Comparison of ENCODE assay signal across 25 cellular contexts in genomic region chr12:108123382-108123781, GRCh38. TPM values are rescaled to one million over a fixed set of nuclear protein-coding genes. Genes with fewer than 3 reads are reported as not detected.
"Had no signal": no experiment of that assay in that cellular context is flagged by ENCODE, and none has a peak within 500 bp of the region (broad histone marks: within the 10 kb centered on the region; RNA-seq: fewer than 3 reads in every experiment).

No MANE protein-coding gene starts in this region.

- H3K36me3 ChIP-seq: MG63 had no signal

- H3K27ac ChIP-seq: HL-60, RWPE1 had no signal

- H3K9me3 ChIP-seq: MG63, SK-N-SH had no signal

- H3K4me3 ChIP-seq: MG63 had no signal

- ATAC-seq: Panc1, PC-3 had no signal

- DNase-seq: Karpas-422, KG1, MG63, NCI-H1092, NCI-H1105 treated with DMSO at 0.1 percent for 48 hours, NCI-H1417 treated with DMSO at 0.1 percent for 48 hours, NCI-H146, NCI-H1694 treated with DMSO at 0.1 percent for 48 hours, NCI-H1930, NCI-H2081, NCI-H2107, NCI-H2227 treated with DMSO at 0.1 percent for 48 hours, NCI-H446, NCI-H510A, NCI-H524 treated with DMSO at 0.1 percent for 48 hours, NCI-H69, NCI-H774, PC-3, SHP77, SK-N-SH, T-helper 1 cell had no signal

RNA-seq across cellular contexts. Expression of gene WSCD2, which starts 5.7 kb away (rescaled TPM):
- total RNA-seq: PC-3, SK-MEL-5 had no signal
